16 cellular contexts compared by ENCODE assay signal in genomic region chr15:99511529-99511864, GRCh38. TPM values are rescaled to one million over a fixed set of nuclear protein-coding genes. Genes with fewer than 3 reads are reported as not detected.
DNase-seq lines count a peak whose midpoint lies in the region; ATAC-seq and TF ChIP-seq lines count a peak whose summit lies in the region.
"Had no signal": no experiment of that assay in that cellular context is flagged by ENCODE, and none has a peak within 500 bp of the region (broad histone marks: within the 10 kb centered on the region; RNA-seq: fewer than 3 reads in every experiment).

No MANE protein-coding gene starts in this region.

- H3K4me1 Mint-ChIP-seq in HFFc6 (ENCODE audit: low read depth) = no peaks in the 10 kb centered on the region; the same call in 1 of the 2 replicates
- peaks cover 67 to 94% (median 90%) of the 10 kb centered on the region in 3 donors for H3K4me1 Mint-ChIP-seq in naive B cell

- H3K4me3 ChIP-seq in choroid plexus epithelial cell (ENCODE audit: low read depth, low read length) = no peak overlapping the region
- H3K4me3 ChIP-seq: stomach had no signal

- peak; percentile 62 for DNase-seq in AG08395 (ENCODE audit: low spot score)
- DNase-seq in HFFc6 = no peak
- DNase-seq in choroid plexus epithelial cell (ENCODE audit: low read depth) = peak; percentile 90
- DNase-seq in naive B cell = no peak
- DNase-seq in kidney tubule cell (ENCODE audit: low spot score) = no peak
- DNase-seq in activated effector memory CD4-positive, alpha-beta T cell treated with Interleukin-2 at 50 U/mL for 16 hours = no peak
- DNase-seq in stimulated activated naive CD4-positive, alpha-beta T cell (lab: John Stamatoyannopoulos, UW) = no peak
- DNase-seq in NCI-H1930 (lab: John Stamatoyannopoulos, UW) = no peak
- DNase-seq: activated CD4-positive, alpha-beta T cell treated with anti-CD3 and anti-CD28 coated beads, Interleukin-2, amount 50 U/mL, for 4 hours; activated naive CD4-positive, alpha-beta T cell treated with anti-CD3 and anti-CD28 coated beads for 36 hours; KG1; stimulated activated CD4-positive, alpha-beta T cell treated with anti-CD3 and anti-CD28 coated beads, Interleukin-2, amount 100 ng/mL, for 24 hours; stomach; T-helper 1 cell had no signal

- H3K9me3 Mint-ChIP-seq in HFFc6 (peaks cover 5% of the 10 kb centered on the region; the same call in 1 of the 2 replicates), naive B cell (peaks cover 0 to 14% (median 0%) of the 10 kb centered on the region in 7 donors)
- H3K9me3 Mint-ChIP-seq: activated naive CD4-positive, alpha-beta T cell treated with anti-CD3 and anti-CD28 coated beads for 36 hours had no signal

- TF ChIP-seq CTCF in HFFc6 (IDR thresholded peaks at IDR 0.05) (no peak), choroid plexus epithelial cell (conservative IDR thresholded peaks at IDR 0.05; ENCODE audit: low read depth, low read length) (no peak)

- no peaks in the 10 kb centered on the region for H3K36me3 Mint-ChIP-seq in HFFc6 (ENCODE audit: low read depth)
- H3K36me3 Mint-ChIP-seq in naive B cell = no peaks in the 10 kb centered on the region

- ATAC-seq in naive B cell (ENCODE audit: low read depth in 2 of 2) = no peak
- ATAC-seq: HCT116 had no signal

- no peak overlapping the region for H3K27ac Mint-ChIP-seq in HFFc6
- peak overlapping the region; percentile 79 to 99 (median 96) for H3K27ac Mint-ChIP-seq in naive B cell
- H3K27ac Mint-ChIP-seq: activated naive CD4-positive, alpha-beta T cell treated with anti-CD3 and anti-CD28 coated beads for 36 hours had no signal

- peak overlapping the region; percentile 50; the same call in 1 of the 2 replicates for H3K4me3 Mint-ChIP-seq in HFFc6
- peak overlapping the region; percentile 71 to 91 (median 82) for H3K4me3 Mint-ChIP-seq in naive B cell
- H3K4me3 Mint-ChIP-seq: activated naive CD4-positive, alpha-beta T cell treated with anti-CD3 and anti-CD28 coated beads for 36 hours; neural crest cell had no signal

- H3K27me3 Mint-ChIP-seq in HFFc6 (ENCODE audit: insufficient read depth) (peaks cover 30% of the 10 kb centered on the region), naive B cell (no peaks in the 10 kb centered on the region)

RNA-seq across cellular contexts. Expression of gene MEF2A, which starts 54.3 kb away (rescaled TPM):
- total RNA-seq in HFFc6 (2021; fragmentation: NEBNext Ultra II Directional; extraction: Animal tissue kit (Norgen Biotek cat#: 25700)) = 10 to 100 TPM; 22.8 to 25.8 (median 24.0) TPM
- polyA plus RNA-seq in naive B cell (ENCODE audit: low read depth in 6 of 6) = 10 to 100 TPM; 27.1 to 56.6 (median 40.9) TPM

Comparison
In these comparisons a context has a peak if more than half of its experiments do, and no peak if none do; other contexts are left out.
1. DNase-seq: peak in AG08395 (single experiment) and choroid plexus epithelial cell (single experiment); none in HFFc6 (single experiment), naive B cell (single experiment), kidney tubule cell (single experiment), activated effector memory CD4-positive, alpha-beta T cell treated with Interleukin-2 at 50 U/mL for 16 hours (single experiment), stimulated activated naive CD4-positive, alpha-beta T cell (0 of 6) and NCI-H1930 (0 of 2).